In genomic region chrX:39846460-39846859, GRCh38 we compare ENCODE assay signal across 27 cellular contexts.
"Had no signal": no experiment of that assay in that cellular context is flagged by ENCODE, and none has a peak within 500 bp of the region (broad histone marks: within the 10 kb centered on the region; RNA-seq: fewer than 3 reads in every experiment).

No MANE protein-coding gene starts in this region.

- H3K27me3 ChIP-seq: stomach, suprapubic skin, testis, thyroid gland, tibial artery, tibial nerve, transverse colon, upper lobe of left lung, upper lobe of right lung, uterus, vagina had no signal

- ATAC-seq: stimulated activated effector memory CD8-positive, alpha-beta T cell treated with anti-CD3 and anti-CD28 coated beads, Interleukin-12 subunit alpha, Interleukin-12 subunit beta, amount 100 ng/mL, for 72 hours; stimulated activated memory B cell treated with anti-CD40 and anti-IgM and Interleukin-4, amounts not matched to agents 10 μg/mL and 1 μg/mL and 100 μg/mL, for 72 hours; stimulated activated naive B cell treated with anti-CD40 and anti-IgM and Interleukin-4, amounts not matched to agents 10 μg/mL and 1 μg/mL and 100 μg/mL, for 72 hours; stimulated activated naive CD8-positive, alpha-beta T cell treated with anti-CD3 and anti-CD28 coated beads, Interleukin-15, amount 100 ng/mL, for 72 hours; stimulated activated naive CD8-positive, alpha-beta T cell treated with anti-CD3 and anti-CD28 coated beads, Interleukin-15, Interleukin-2, amounts not matched to agents 100 U/mL and 50 U/mL, for 24 hours; upper lobe of right lung had no signal

- H3K9me3 ChIP-seq: suprapubic skin, testis, thoracic aorta, thyroid gland, tibial artery, tibial nerve, transverse colon, upper lobe of left lung, upper lobe of right lung, uterus, vagina had no signal

- H3K4me3 ChIP-seq: stomach, suprapubic skin, testis, thoracic aorta, thyroid gland, tibial artery, tibial nerve, transverse colon, upper lobe of left lung, upper lobe of right lung, uterus, vagina had no signal

- H3K27ac ChIP-seq: stomach, suprapubic skin, testis, thoracic aorta, thyroid gland, tibial artery, tibial nerve, transverse colon, upper lobe of left lung, upper lobe of right lung, uterus, vagina had no signal

- DNase-seq: stimulated activated CD4-positive, alpha-beta T cell treated with anti-CD3 and anti-CD28 coated beads, Interleukin-2, amount 100 ng/mL, for 48 hours; stimulated activated CD4-positive, alpha-beta T cell treated with anti-CD3 and anti-CD28 coated beads, Interleukin-4, amount 100 ng/mL, for 1 hour; stimulated activated CD4-positive, alpha-beta T cell treated with anti-CD3 and anti-CD28 coated beads, Interleukin-4, amount 100 ng/mL, for 24 hours; stimulated activated CD4-positive, alpha-beta T cell treated with anti-CD3 and anti-CD28 coated beads, Interleukin-4, amount 100 ng/mL, for 4 hours; stimulated activated CD8-positive, alpha-beta memory T cell treated with anti-CD3 and anti-CD28 coated beads, Interleukin-4, amount 100 ng/mL, for 48 hours; stimulated activated naive B cell treated with anti-CD40 and anti-IgM and Interleukin-4, amounts not matched to agents 10 μg/mL and 1 μg/mL and 100 μg/mL, for 72 hours; stimulated activated naive CD4-positive, alpha-beta T cell; stimulated activated naive CD4-positive, alpha-beta T cell treated with Interleukin-2 at 50 U/mL for 16 hours; stimulated activated naive CD8-positive, alpha-beta T cell treated with anti-CD3 and anti-CD28 coated beads, Interleukin-15, amount 100 ng/mL, for 72 hours; stimulated activated naive CD8-positive, alpha-beta T cell treated with anti-CD3 and anti-CD28 coated beads, Interleukin-15, Interleukin-2, amounts not matched to agents 100 U/mL and 50 U/mL, for 24 hours; stomach; substantia nigra; testis; thyroid gland; tibial artery; transverse colon; trophoblast cell; upper lobe of left lung; upper lobe of right lung; uterus had no signal

- H3K36me3 ChIP-seq: stomach, suprapubic skin, thoracic aorta, thyroid gland, tibial artery, tibial nerve, transverse colon, upper lobe of left lung, upper lobe of right lung, uterus, vagina had no signal

- H3K4me1 ChIP-seq: stomach, suprapubic skin, testis, thyroid gland, tibial nerve, transverse colon, upper lobe of left lung, upper lobe of right lung, uterus, vagina had no signal

- FAIRE-seq: urothelium cell line had no signal
